ENCODE assay signal across 12 cellular contexts in genomic region chr7:77685219-77685618, GRCh38. TPM values are rescaled to one million over a fixed set of nuclear protein-coding genes. Genes with fewer than 3 reads are reported as not detected.
DNase-seq lines count a peak whose midpoint lies in the region; ATAC-seq, FAIRE-seq and TF ChIP-seq lines count a peak whose summit lies in the region.
"Had no signal": no experiment of that assay in that cellular context is flagged by ENCODE, and none has a peak within 500 bp of the region (broad histone marks: within the 10 kb centered on the region; RNA-seq: fewer than 3 reads in every experiment).

No MANE protein-coding gene starts in this region.

- no peak for ATAC-seq in HG03469 (IDR thresholded peaks at IDR 0.05; ENCODE audit: unreplicated experiment)
- ATAC-seq in HG02623 (IDR thresholded peaks at IDR 0.05; ENCODE audit: unreplicated experiment), result no peak
- ATAC-seq: A549, K562 had no signal

- DNase-seq in NCI-H1436 (lab: John Stamatoyannopoulos, UW) (peak; percentile 9), NCI-H1436 treated with DMSO at 0.1 percent for 48 hours (lab: John Stamatoyannopoulos, UW) (no peak), SIG-M5 treated with dmso at 0.1 percent for 504 hours (lab: John Stamatoyannopoulos, UW; ENCODE audit: unreplicated experiment) (peak; percentile 68), suprapubic skin (ENCODE audit: low spot score in 2 of 2) (no peak), SW480 (ENCODE audit: low spot score) (no peak)
- DNase-seq: occipital lobe; stimulated activated CD8-positive, alpha-beta memory T cell treated with anti-CD3 and anti-CD28 coated beads, Interleukin-4, amount 100 ng/mL, for 48 hours had no signal

- 64% methylated on average over 6 of the region's 6 CpGs for WGBS in suprapubic skin

- peaks cover 35% of the 10 kb centered on the region for H3K4me1 ChIP-seq in suprapubic skin

- H3K36me3 ChIP-seq in suprapubic skin, result peaks cover 16% of the 10 kb centered on the region

- no peak overlapping the region for H3K4me3 ChIP-seq in suprapubic skin
- H3K4me3 ChIP-seq: A549, K562 had no signal

- FAIRE-seq in islet of Langerhans (lab: Jason Lieb, UNC), result peak; percentile 87
- FAIRE-seq: A549, K562 had no signal

- no peak for TF ChIP-seq POLR2A in suprapubic skin (IDR thresholded peaks at IDR 0.05)

- no peaks in the 10 kb centered on the region for H3K9me3 ChIP-seq in suprapubic skin
- H3K9me3 ChIP-seq: A549 had no signal

- no peaks in the 10 kb centered on the region for H3K27me3 ChIP-seq in suprapubic skin

- H3K27ac ChIP-seq in suprapubic skin, result peak overlapping the region; percentile 78
- H3K27ac ChIP-seq: A549 had no signal

- TF ChIP-seq EP300 in suprapubic skin (IDR thresholded peaks at IDR 0.05), result no peak

- TF ChIP-seq CTCF in suprapubic skin (IDR thresholded peaks at IDR 0.05), result no peak

RNA-seq across cellular contexts. Expression of gene RSBN1L, which starts 11.0 kb away (rescaled TPM):
- total RNA-seq in suprapubic skin, result 10 to 100 TPM; 17.1 to 19.7 (median 18.3) TPM

Comparison
In these comparisons a context has a peak if more than half of its experiments do, and no peak if none do; other contexts are left out.
1. DNase-seq: peak in NCI-H1436 (single experiment) and SIG-M5 treated with dmso at 0.1 percent for 504 hours (single experiment); none in NCI-H1436 treated with DMSO at 0.1 percent for 48 hours (single experiment), suprapubic skin (0 of 2) and SW480 (single experiment).